In the genomic region with DNA sequence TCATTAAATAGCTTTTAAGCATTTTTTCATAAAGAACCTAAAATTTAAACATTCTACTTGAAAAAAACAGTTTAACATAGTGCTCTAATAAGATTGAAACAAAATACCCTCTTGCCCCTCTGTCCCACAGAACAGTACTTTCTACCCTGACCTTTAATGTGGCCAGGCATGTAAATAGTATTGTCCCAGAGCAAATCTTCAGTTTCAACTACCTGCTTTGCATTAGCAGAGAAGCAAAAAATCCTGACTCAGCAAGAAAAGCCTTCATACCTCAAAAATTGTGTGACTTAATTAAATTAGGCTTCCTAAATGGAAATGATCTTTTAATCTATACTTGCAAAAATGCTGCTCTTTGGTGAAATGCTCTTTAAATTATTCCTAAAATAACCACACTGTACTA, we compare ENCODE assay signal across 17 cellular contexts.
"Had no signal": no experiment of that assay in that cellular context is flagged by ENCODE, and none has a peak within 500 bp of the region (broad histone marks: within the 10 kb centered on the region; RNA-seq: fewer than 3 reads in every experiment).

No MANE protein-coding gene starts in this region.

- DNase-seq: activated CD4-positive, alpha-beta T cell treated with anti-CD3 and anti-CD28 coated beads, Interleukin-2, amount 50 U/mL, for 4 hours; activated CD4-positive, CD25-positive, alpha-beta regulatory T cell; activated gamma-delta T cell; activated naive CD8-positive, alpha-beta T cell treated with anti-CD3 and anti-CD28 coated beads for 36 hours; activated T-cell treated with anti-CD3 and anti-CD28 coated beads, Interleukin-2, amount 50 U/mL, for 1 hour; esophagus squamous epithelium; foreskin fibroblast; glutamatergic neuron; immature natural killer cell; occipital lobe; right cardiac atrium; small intestine; T-helper 2 cell; transverse colon had no signal

- H3K27ac ChIP-seq: esophagus squamous epithelium, transverse colon had no signal

- ATAC-seq: natural killer cell treated with Interleukin-12 subunit alpha and Interleukin-12 subunit beta and Interleukin-15 and Interleukin-18, amount 100 ng/mL, for 72 hours; right cardiac atrium had no signal

- H3K36me3 ChIP-seq: esophagus squamous epithelium, transverse colon had no signal

- H3K4me3 ChIP-seq: esophagus squamous epithelium, lung, transverse colon had no signal

- H3K4me3 Mint-ChIP-seq: immature natural killer cell; natural killer cell treated with Interleukin-12 subunit alpha and Interleukin-12 subunit beta and Interleukin-15 and Interleukin-18, amount 100 ng/mL, for 72 hours had no signal

- H3K27me3 Mint-ChIP-seq: activated naive CD8-positive, alpha-beta T cell treated with anti-CD3 and anti-CD28 coated beads for 36 hours; natural killer cell treated with Interleukin-12 subunit alpha and Interleukin-12 subunit beta and Interleukin-15 and Interleukin-18, amount 100 ng/mL, for 72 hours; progenitor cell of endocrine pancreas had no signal

- H3K9me3 ChIP-seq: esophagus squamous epithelium, transverse colon had no signal

- H3K9me3 Mint-ChIP-seq: immature natural killer cell had no signal

- H3K27me3 ChIP-seq: esophagus squamous epithelium, transverse colon had no signal
